ENCODE assay signal across 8 cellular contexts in the genomic region with DNA sequence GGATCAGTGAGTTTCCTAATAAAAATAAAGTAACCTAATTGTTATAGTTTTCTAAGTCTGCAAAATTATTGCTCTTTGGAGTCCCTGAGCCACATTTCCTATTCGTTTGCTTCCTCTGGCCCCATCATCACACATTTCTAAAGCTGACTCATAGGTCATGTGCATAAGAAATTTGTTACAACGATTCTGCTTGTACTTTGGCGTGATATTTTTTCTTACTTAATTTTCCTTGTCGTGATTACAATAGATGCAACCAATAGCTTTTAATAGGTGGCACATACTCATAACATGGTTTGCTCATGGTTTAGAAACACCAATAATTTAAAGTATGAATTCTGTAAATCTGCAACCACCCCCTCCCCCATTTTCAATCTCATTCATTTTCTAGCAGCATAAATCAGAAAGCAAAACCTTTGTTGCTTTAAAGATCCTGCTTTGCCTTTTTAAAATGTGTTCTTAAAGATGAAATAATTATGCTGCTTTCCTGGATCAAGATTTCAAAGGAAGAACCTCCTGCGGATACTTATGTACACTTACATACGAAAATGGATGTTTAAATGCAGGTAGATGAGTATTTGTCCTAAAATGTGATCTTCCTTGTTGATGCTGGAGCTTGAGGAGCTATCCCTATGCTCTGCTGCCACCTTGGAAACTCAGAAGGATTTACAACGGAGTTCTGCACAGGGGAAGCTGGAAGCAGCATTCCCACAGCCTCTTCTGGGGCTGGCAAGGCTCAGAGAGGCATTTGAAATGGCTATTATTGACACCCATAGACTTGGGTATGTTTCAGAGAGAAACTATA. TPM values are rescaled to one million over a fixed set of nuclear protein-coding genes. Genes with fewer than 3 reads are reported as not detected.
A peak's percentile ranks its signal among the peaks of the same experiment; 100 is the strongest.
DNase-seq lines count a peak whose midpoint lies in the region; ATAC-seq and TF ChIP-seq lines count a peak whose summit lies in the region.

No MANE protein-coding gene starts in this region.

- H3K27ac Mint-ChIP-seq in brain, result peak overlapping the region; percentile 76 to 98 (median 96)

- H3K4me3 ChIP-seq in skin epidermis, result peak overlapping the region in 6 of 7 experiments; percentile 58 to 72 (median 64)

- TF ChIP-seq EP300 in Ishikawa (IDR thresholded peaks at IDR 0.05; ENCODE audit: borderline replicate concordance), result no peak

- peaks cover 39% of the 10 kb centered on the region for H3K4me1 Mint-ChIP-seq in brain

- H3K27me3 Mint-ChIP-seq in brain, result peaks cover 33% of the 10 kb centered on the region

- peaks cover 0 to 4% (median 0%) of the 10 kb centered on the region in 5 experiments for H3K9me3 Mint-ChIP-seq in brain

- ATAC-seq in HG02870 (IDR thresholded peaks at IDR 0.05; ENCODE audit: unreplicated experiment), result no peak

- DNase-seq in A172 (ENCODE audit: low spot score), result peak; percentile 61
- peak; percentile 35 for DNase-seq in iPS-NIHi11 (ENCODE audit: low spot score)
- no peak for DNase-seq in HUDEP-2 (lab: John Stamatoyannopoulos, UW; ENCODE audit: unreplicated experiment in 76 of 76)
- no peak for DNase-seq in T-helper 1 cell

- H3K27ac ChIP-seq in skin epidermis, result peak overlapping the region in 17 of 21 experiments; percentile 49 to 90 (median 80)

- TF ChIP-seq CTCF in brain (conservative IDR thresholded peaks at IDR 0.05), result peak; percentile 67 to 80

- no peaks in the 10 kb centered on the region for H3K36me3 Mint-ChIP-seq in brain

- TF ChIP-seq RAD21 in Ishikawa (IDR thresholded peaks at IDR 0.05; ENCODE audit: low read depth), result peak; percentile 65

- peak overlapping the region; percentile 92 to 98 (median 96) for H3K4me3 Mint-ChIP-seq in brain

TF ChIP-seq in Ishikawa, 13 proteins besides CTCF, POLR2A, EP300 and RAD21:
- TF ChIP-seq, protein P1, sequence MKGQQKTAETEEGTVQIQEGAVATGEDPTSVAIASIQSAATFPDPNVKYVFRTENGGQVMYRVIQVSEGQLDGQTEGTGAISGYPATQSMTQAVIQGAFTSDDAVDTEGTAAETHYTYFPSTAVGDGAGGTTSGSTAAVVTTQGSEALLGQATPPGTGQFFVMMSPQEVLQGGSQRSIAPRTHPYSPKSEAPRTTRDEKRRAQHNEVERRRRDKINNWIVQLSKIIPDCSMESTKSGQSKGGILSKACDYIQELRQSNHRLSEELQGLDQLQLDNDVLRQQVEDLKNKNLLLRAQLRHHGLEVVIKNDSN (IDR thresholded peaks at IDR 0.05), result no peak
- no peak for TF ChIP-seq TEAD4 (IDR thresholded peaks at IDR 0.05)
- no peak for TF ChIP-seq EGR1 (IDR thresholded peaks at IDR 0.05)
- no peak for TF ChIP-seq ZBTB7A (IDR thresholded peaks at IDR 0.05; ENCODE audit: low read depth)
- TF ChIP-seq FOXM1 (IDR thresholded peaks at IDR 0.05; ENCODE audit: borderline replicate concordance, low read depth), result no peak
- TF ChIP-seq, protein P2, sequence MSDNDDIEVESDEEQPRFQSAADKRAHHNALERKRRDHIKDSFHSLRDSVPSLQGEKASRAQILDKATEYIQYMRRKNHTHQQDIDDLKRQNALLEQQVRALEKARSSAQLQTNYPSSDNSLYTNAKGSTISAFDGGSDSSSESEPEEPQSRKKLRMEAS (IDR thresholded peaks at IDR 0.05), result no peak
- TF ChIP-seq TCF12 (IDR thresholded peaks at IDR 0.05; ENCODE audit: low read depth), result no peak
- TF ChIP-seq YY1 (IDR thresholded peaks at IDR 0.05; ENCODE audit: low read depth), result no peak
- TF ChIP-seq, protein P3, sequence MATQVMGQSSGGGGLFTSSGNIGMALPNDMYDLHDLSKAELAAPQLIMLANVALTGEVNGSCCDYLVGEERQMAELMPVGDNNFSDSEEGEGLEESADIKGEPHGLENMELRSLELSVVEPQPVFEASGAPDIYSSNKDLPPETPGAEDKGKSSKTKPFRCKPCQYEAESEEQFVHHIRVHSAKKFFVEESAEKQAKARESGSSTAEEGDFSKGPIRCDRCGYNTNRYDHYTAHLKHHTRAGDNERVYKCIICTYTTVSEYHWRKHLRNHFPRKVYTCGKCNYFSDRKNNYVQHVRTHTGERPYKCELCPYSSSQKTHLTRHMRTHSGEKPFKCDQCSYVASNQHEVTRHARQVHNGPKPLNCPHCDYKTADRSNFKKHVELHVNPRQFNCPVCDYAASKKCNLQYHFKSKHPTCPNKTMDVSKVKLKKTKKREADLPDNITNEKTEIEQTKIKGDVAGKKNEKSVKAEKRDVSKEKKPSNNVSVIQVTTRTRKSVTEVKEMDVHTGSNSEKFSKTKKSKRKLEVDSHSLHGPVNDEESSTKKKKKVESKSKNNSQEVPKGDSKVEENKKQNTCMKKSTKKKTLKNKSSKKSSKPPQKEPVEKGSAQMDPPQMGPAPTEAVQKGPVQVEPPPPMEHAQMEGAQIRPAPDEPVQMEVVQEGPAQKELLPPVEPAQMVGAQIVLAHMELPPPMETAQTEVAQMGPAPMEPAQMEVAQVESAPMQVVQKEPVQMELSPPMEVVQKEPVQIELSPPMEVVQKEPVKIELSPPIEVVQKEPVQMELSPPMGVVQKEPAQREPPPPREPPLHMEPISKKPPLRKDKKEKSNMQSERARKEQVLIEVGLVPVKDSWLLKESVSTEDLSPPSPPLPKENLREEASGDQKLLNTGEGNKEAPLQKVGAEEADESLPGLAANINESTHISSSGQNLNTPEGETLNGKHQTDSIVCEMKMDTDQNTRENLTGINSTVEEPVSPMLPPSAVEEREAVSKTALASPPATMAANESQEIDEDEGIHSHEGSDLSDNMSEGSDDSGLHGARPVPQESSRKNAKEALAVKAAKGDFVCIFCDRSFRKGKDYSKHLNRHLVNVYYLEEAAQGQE (IDR thresholded peaks at IDR 0.05; ENCODE audit: low read depth), result no peak
- no peak for TF ChIP-seq CREB1 (IDR thresholded peaks at IDR 0.05; ENCODE audit: low read depth)
- no peak for TF ChIP-seq TAF1 (IDR thresholded peaks at IDR 0.05; ENCODE audit: low read depth)
- TF ChIP-seq CEBPB (IDR thresholded peaks at IDR 0.05), result no peak
- no peak for TF ChIP-seq NFIC (IDR thresholded peaks at IDR 0.05)

RNA-seq across cellular contexts. Expression of a gene that starts 1.7 kb away (rescaled TPM):
- 3.6 and 11.5 TPM in 2 replicates for total RNA-seq in A172 (2014; rRNA removed; shearing (Covaris generic))
- polyA plus RNA-seq in brain (ENCODE audit: insufficient read depth, low read depth, low replicate concordance), result 3.9 TPM

Comparison
In these comparisons a context has a peak if more than half of its experiments do, and no peak if none do; other contexts are left out.
1. DNase-seq: peak in A172 (single experiment) and iPS-NIHi11 (single experiment); none in HUDEP-2 (0 of 76) and T-helper 1 cell (0 of 5).